In the genomic region with DNA sequence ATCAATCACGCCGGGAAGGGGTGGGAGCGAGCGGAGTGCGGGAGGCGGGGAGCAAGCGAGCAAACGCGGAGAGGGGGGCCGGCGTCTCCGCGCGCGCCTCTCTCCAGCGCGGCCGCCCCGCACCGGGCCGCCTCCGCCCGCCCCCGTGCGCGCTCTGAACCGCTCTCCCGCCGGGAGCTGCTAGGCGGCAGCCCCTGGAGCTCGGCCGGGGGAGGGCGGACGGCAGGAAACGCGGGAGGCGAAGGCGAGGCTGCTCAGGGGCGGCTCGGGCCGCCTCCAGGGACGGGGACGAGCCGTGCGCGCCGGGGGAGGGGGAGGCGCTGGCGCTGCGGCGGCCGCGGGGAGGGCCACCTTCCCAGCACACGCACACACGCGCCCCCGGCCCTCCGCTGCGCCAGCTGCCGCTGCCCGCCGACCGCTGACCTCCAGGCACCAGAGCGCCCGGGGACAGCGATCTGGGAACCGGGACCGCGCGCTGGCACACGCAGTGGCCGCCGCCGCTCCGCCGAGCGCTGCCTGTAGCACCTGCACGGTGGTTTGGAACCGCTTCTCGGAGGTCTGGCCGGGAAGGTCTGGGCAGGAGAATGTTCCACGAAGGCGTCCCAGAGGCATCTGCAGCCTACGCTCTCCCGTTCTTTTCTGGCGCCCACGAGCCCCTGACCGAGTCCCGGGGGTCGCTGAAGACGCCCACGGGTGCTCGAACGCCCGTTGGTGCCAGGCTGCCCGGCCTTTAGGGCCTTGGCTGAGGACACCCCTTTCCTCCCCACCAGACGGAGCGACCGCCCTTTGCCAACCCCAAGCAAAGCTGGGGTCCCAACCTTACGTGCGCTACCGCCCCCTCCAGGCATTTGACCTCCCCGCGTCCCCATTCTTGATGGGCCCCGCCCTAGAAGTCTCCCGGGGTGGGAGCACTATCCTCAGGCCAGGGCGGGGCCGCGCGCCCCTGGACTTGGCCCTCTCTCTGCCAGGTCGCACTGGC, we compare ENCODE assay signal across 10 cellular contexts. TPM values are rescaled to one million over a fixed set of nuclear protein-coding genes. Genes with fewer than 3 reads are reported as not detected.
DNase-seq lines count a peak whose midpoint lies in the region; ATAC-seq lines count a peak whose summit lies in the region.
"Had no signal": no experiment of that assay in that cellular context is flagged by ENCODE, and none has a peak within 500 bp of the region (broad histone marks: within the 10 kb centered on the region; RNA-seq: fewer than 3 reads in every experiment).

TSS of gene GABBR2 (minus strand) at position 3 of the 979 bp plus-strand sequence. CDS start 198 bp downstream, outside the sequence.

- peak within 1 kb of the TSS; percentile 90 for H3K4me2 ChIP-seq in trophoblast cell (ENCODE audit: low read length)

- H2BK5ac ChIP-seq in trophoblast cell (ENCODE audit: low read depth, low read length, poor library complexity), result no peak within 1 kb of the TSS

- no peaks in the 10 kb centered on the region; the same call in 1 of the 2 replicates for H3K27me3 ChIP-seq in MG63
- H3K27me3 ChIP-seq in trophoblast cell (ENCODE audit: insufficient read depth, low read length), result peaks cover 35% of the 10 kb centered on the region

- no peak within 1 kb of the TSS for H3K14ac ChIP-seq in trophoblast cell (ENCODE audit: low read length)

- no peak within 1 kb of the TSS for H3K9ac ChIP-seq in trophoblast cell (ENCODE audit: low read length)

- no peak within 1 kb of the TSS for H4K8ac ChIP-seq in trophoblast cell (ENCODE audit: low read depth, low read length)

- DNase-seq in D341Med (ENCODE audit: low spot score), result peak; percentile 77
- DNase-seq in MG63, result peak; percentile 55
- no peak for DNase-seq in trophoblast cell
- no peak for DNase-seq in DMS79 treated with DMSO at 0.1 percent for 48 hours (lab: John Stamatoyannopoulos, UW)

- no peak within 1 kb of the TSS for H3K18ac ChIP-seq in trophoblast cell (ENCODE audit: low read length)

- H2BK12ac ChIP-seq in trophoblast cell (ENCODE audit: low read length), result no peak within 1 kb of the TSS

- H2AFZ ChIP-seq in trophoblast cell (ENCODE audit: insufficient read depth, low read length, poor library complexity), result no peak within 1 kb of the TSS

- H3K79me1 ChIP-seq in trophoblast cell (ENCODE audit: low read length), result no peaks in the 10 kb centered on the region

- H3K79me2 ChIP-seq in trophoblast cell (ENCODE audit: control insufficient read depth, insufficient read depth, low read length, poor library complexity), result no peaks in the 10 kb centered on the region

- no peak within 1 kb of the TSS for H2BK120ac ChIP-seq in trophoblast cell (ENCODE audit: insufficient read depth, low read length, poor library complexity)

- no peak within 1 kb of the TSS for H2AK5ac ChIP-seq in trophoblast cell (ENCODE audit: low read length)

- peak within 1 kb of the TSS; percentile 47 for H3K4me3 ChIP-seq in MG63
- peak within 1 kb of the TSS; percentile 55 for H3K4me3 ChIP-seq in trophoblast cell (ENCODE audit: low read depth, low read length)
- H3K4me3 ChIP-seq: thyroid gland had no signal

- H4K12ac ChIP-seq in trophoblast cell (ENCODE audit: low read depth, low read length), result no peak within 1 kb of the TSS

- no peak within 1 kb of the TSS for H4K91ac ChIP-seq in trophoblast cell (ENCODE audit: low read depth, low read length)

- ATAC-seq in esophagus mucosa (peak; percentile 13), HG02610 (IDR thresholded peaks at IDR 0.05; ENCODE audit: unreplicated experiment) (no peak), HG03039 (IDR thresholded peaks at IDR 0.05; ENCODE audit: unreplicated experiment) (no peak), GM18520 (IDR thresholded peaks at IDR 0.05; ENCODE audit: unreplicated experiment) (no peak)

- no peak within 1 kb of the TSS for H3K27ac ChIP-seq in trophoblast cell (ENCODE audit: low read depth, low read length)
- H3K27ac ChIP-seq: thyroid gland had no signal

- no peak within 1 kb of the TSS for H3K23ac ChIP-seq in trophoblast cell (ENCODE audit: low read length)

- no CpG with 5 or more reads among the region's 111 CpGs for WGBS in trophoblast cell (ENCODE audit: extremely low coverage, insufficient coverage, insufficient read length)

- H3K9me3 ChIP-seq in MG63, result no peaks in the 10 kb centered on the region
- peaks cover 7% of the 10 kb centered on the region for H3K9me3 ChIP-seq in trophoblast cell (ENCODE audit: insufficient read depth, low read depth, low read length)
- H3K9me3 ChIP-seq: thyroid gland had no signal

- H3K4ac ChIP-seq in trophoblast cell (ENCODE audit: low read depth, low read length), result no peak within 1 kb of the TSS

- peaks cover 11 to 13% of the 10 kb centered on the region in 2 experiments for H3K4me1 ChIP-seq in trophoblast cell (ENCODE audit: control insufficient read depth in 1 of 2, insufficient read depth in 2 of 2, low read length in 2 of 2)

- H3K36me3 ChIP-seq in MG63, result no peaks in the 10 kb centered on the region
- no peaks in the 10 kb centered on the region for H3K36me3 ChIP-seq in trophoblast cell (ENCODE audit: control insufficient read depth in 1 of 2, insufficient read depth in 2 of 2, low read length in 2 of 2)
- H3K36me3 ChIP-seq: thyroid gland had no signal

RNA-seq across cellular contexts. Expression of gene GABBR2, which starts in this region (rescaled TPM):
- total RNA-seq in MG63 (2014; rRNA removed; shearing (Covaris generic); ENCODE audit: low replicate concordance), result 3.8 and 5.8 TPM in 2 replicates
- not detected for total RNA-seq in esophagus mucosa
- 0.31 and 0.36 TPM in 2 replicates for polyA plus RNA-seq in trophoblast cell (2013)
- total RNA-seq: activated T-helper 1 cell treated with anti-CD3 and anti-CD28 coated beads, Interleukin-12 subunit alpha, Interleukin-12 subunit beta, Interleukin-2, Interleukin-4 antibody, amounts not matched to agents 30 ng/mL and 10 ng/mL and 1 ng/mL, durations not matched to agents 14 hours and 24 hours and 36 hours had no signal

Comparison
In these comparisons a context has a peak if more than half of its experiments do, and no peak if none do; other contexts are left out.
1. Peak in ATAC-seq in esophagus mucosa; RNA of the gene not detected or under 1 TPM.
2. DNase-seq: peak in D341Med (single experiment) and MG63 (single experiment); none in trophoblast cell (0 of 2) and DMS79 treated with DMSO at 0.1 percent for 48 hours (single experiment).